In genomic region chr4:2963185-2964076, GRCh38 we compare ENCODE assay signal across 1 cellular context.
TF ChIP-seq lines count a peak whose summit lies in the region.

Gene GRK4 (plus strand): TSS chr4:2963571. CDS start chr4:2964071, 500 bp downstream.
Gene NOP14 (minus strand): TSS chr4:2963406. CDS start chr4:2963319, 87 bp downstream.

TF ChIP-seq in K562, 482 proteins besides CTCF, POLR2A, EP300 and RAD21 (continued from another document and continues in another):
- TF ChIP-seq, protein P1, sequence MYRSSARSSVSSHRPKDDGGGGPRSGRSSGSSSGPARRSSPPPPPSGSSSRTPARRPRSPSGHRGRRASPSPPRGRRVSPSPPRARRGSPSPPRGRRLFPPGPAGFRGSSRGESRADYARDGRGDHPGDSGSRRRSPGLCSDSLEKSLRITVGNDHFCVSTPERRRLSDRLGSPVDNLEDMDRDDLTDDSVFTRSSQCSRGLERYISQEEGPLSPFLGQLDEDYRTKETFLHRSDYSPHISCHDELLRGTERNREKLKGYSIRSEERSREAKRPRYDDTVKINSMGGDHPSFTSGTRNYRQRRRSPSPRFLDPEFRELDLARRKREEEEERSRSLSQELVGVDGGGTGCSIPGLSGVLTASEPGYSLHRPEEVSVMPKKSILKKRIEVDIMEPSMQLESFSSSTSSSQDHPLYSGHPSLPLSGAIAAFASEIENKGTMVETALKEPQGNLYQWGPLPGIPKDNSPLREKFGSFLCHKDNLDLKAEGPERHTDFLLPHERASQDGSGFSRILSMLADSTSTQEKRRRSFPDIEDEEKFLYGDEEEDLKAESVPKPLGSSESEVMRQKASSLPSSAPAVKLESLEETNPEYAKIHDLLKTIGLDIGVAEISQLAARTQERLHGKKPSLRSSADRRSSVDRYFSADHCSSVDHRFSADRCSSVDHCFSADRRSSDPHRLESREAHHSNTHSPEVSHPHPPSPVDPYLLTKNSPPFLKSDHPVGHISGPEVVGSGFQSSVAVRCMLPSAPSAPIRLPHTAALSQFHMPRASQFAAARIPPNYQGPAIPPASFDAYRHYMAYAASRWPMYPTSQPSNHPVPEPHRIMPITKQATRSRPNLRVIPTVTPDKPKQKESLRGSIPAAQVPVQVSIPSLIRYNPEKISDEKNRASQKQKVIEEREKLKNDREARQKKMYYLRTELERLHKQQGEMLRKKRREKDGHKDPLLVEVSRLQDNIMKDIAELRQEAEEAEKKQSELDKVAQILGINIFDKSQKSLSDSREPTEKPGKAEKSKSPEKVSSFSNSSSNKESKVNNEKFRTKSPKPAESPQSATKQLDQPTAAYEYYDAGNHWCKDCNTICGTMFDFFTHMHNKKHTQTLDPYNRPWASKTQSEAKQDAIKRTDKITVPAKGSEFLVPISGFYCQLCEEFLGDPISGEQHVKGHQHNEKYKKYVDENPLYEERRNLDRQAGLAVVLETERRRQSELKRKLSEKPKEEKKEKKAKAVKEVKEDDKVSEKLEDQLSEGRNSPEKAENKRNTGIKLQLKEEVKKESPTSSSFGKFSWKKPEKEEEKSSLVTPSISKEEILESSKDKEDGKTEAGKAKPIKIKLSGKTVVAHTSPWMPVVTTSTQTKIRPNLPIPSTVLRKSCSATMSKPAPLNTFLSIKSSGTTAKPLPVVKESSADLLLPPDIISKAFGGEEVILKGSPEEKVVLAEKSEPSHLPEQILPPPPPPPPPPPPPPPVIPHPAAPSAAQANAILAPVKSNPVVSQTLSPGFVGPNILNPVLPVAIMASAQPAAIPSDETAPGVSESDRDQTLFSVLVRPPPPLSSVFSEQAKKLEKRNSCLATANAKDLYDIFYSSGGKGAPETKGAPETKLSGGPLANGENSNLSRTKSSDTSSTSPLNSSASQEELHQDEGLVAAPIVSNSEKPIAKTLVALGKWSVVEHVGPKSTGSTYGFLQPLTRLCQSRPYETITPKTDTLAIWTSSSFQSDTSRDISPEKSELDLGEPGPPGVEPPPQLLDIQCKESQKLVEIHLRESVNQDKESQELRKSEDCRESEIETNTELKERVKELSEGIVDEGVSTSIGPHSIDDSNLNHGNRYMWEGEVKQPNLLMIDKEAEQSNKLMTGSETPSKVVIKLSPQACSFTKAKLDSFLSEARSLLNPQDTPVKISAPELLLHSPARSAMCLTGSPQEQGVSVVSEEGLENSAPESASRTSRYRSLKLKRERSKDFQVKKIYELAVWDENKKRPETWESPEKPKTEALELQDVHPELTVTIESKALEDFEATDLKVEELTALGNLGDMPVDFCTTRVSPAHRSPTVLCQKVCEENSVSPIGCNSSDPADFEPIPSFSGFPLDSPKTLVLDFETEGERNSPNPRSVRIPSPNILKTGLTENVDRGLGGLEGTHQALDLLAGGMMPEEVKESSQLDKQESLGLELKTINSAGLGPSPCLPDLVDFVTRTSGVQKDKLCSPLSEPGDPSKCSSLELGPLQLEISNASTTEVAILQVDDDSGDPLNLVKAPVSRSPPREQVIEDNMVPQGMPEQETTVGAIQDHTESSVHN (IDR thresholded peaks at IDR 0.05; ENCODE audit: borderline replicate concordance in 1 of 2, low read depth in 1 of 2): no peak
- TF ChIP-seq, protein P2, sequence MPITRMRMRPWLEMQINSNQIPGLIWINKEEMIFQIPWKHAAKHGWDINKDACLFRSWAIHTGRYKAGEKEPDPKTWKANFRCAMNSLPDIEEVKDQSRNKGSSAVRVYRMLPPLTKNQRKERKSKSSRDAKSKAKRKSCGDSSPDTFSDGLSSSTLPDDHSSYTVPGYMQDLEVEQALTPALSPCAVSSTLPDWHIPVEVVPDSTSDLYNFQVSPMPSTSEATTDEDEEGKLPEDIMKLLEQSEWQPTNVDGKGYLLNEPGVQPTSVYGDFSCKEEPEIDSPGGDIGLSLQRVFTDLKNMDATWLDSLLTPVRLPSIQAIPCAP (CRISPR knock-in tag; IDR thresholded peaks at IDR 0.05; ENCODE audit: borderline replicate concordance): 0 out of 2 replicates have a peak, but pooled peaks have one; percentile 64
- TF ChIP-seq MAFF (IDR thresholded peaks at IDR 0.05; ENCODE audit: low read length) (peak; percentile 73; the same call in 1 of the 2 replicates), NFATC3 (IDR thresholded peaks at IDR 0.05) (no peak), POLR3A (IDR thresholded peaks at IDR 0.05; ENCODE audit: borderline replicate concordance, extremely low read depth, insufficient read depth, insufficient read length) (no peak), CREBBP (IDR thresholded peaks at IDR 0.05; ENCODE audit: low read depth, low read length) (no peak), DDX20 (tag; IDR thresholded peaks at IDR 0.05; ENCODE audit: low read depth) (no peak), ZC3H8 (IDR thresholded peaks at IDR 0.05) (no peak), ZNF232 (CRISPR knock-in tag; IDR thresholded peaks at IDR 0.05) (peak; percentile 56; the same call in 1 of the 2 replicates), TAF1 (IDR thresholded peaks at IDR 0.05; ENCODE audit: control insufficient read depth, extremely low read depth, insufficient read depth, low read length, severe bottlenecking) (peak; percentile 47), ETS2 (tag; IDR thresholded peaks at IDR 0.05; ENCODE audit: borderline replicate concordance, poor library complexity, severe bottlenecking) (no peak), ZNF586 (CRISPR knock-in tag; conservative IDR thresholded peaks at IDR 0.05) (no peak), ILK (tag; IDR thresholded peaks at IDR 0.05; ENCODE audit: borderline replicate concordance, low read depth) (no peak), ERF (CRISPR knock-in tag; IDR thresholded peaks at IDR 0.05) (no peak), DACH1 (IDR thresholded peaks at IDR 0.05; ENCODE audit: partially characterized antibody) (no peak), ZNF124 (CRISPR knock-in tag; IDR thresholded peaks at IDR 0.05) (no peak), YBX1 (IDR thresholded peaks at IDR 0.05) (no peak), SRSF9 (IDR thresholded peaks at IDR 0.05; ENCODE audit: borderline replicate concordance, low read depth, low read length) (no peak), SIRT6 (IDR thresholded peaks at IDR 0.05; ENCODE audit: low read depth, low read length) (no peak), ZNF217 (CRISPR knock-in tag; IDR thresholded peaks at IDR 0.05) (no peak), PTTG1 (tag; IDR thresholded peaks at IDR 0.05; ENCODE audit: low read depth) (no peak), ZNF408 (CRISPR knock-in tag; IDR thresholded peaks at IDR 0.05; ENCODE audit: low read depth) (no peak), E2F4 (CRISPR knock-in tag; IDR thresholded peaks at IDR 0.05; ENCODE audit: low read depth) (peak; percentile 6; the same call in 1 of the 2 replicates), MTF1 (CRISPR knock-in tag; IDR thresholded peaks at IDR 0.05; ENCODE audit: borderline replicate concordance) (no peak), CBX5 (IDR thresholded peaks at IDR 0.05; ENCODE audit: borderline replicate concordance, low read depth) (no peak), ZNF79 (CRISPR knock-in tag; IDR thresholded peaks at IDR 0.05; ENCODE audit: low read depth) (no peak), ZNF277 (CRISPR knock-in tag; IDR thresholded peaks at IDR 0.05; ENCODE audit: borderline replicate concordance) (no peak), TSHZ1 (CRISPR knock-in tag; IDR thresholded peaks at IDR 0.05) (no peak), PHF21A (IDR thresholded peaks at IDR 0.05; ENCODE audit: borderline replicate concordance, low read depth) (no peak), KAT2B (IDR thresholded peaks at IDR 0.05; ENCODE audit: low read depth, low read length) (no peak), MTA2 (IDR thresholded peaks at IDR 0.05; ENCODE audit: low read depth) (no peak), ZNF75A (CRISPR knock-in tag; IDR thresholded peaks at IDR 0.05) (no peak), BRCA1 (IDR thresholded peaks at IDR 0.05) (no peak), BRCA1 (CRISPR knock-in tag; IDR thresholded peaks at IDR 0.05) (no peak), CHD2 (IDR thresholded peaks at IDR 0.05; ENCODE audit: low read depth, low read length) (peak; percentile 100), DIDO1 (tag; IDR thresholded peaks at IDR 0.05; ENCODE audit: low read depth) (peak; percentile 90), TAF9B (IDR thresholded peaks at IDR 0.05; ENCODE audit: partially characterized antibody) (no peak), SRSF1 (IDR thresholded peaks at IDR 0.05; ENCODE audit: low read depth, low read length) (no peak), TCF7 (IDR thresholded peaks at IDR 0.05; ENCODE audit: borderline replicate concordance) (no peak), ETV1 (tag; conservative IDR thresholded peaks at IDR 0.05; ENCODE audit: low read depth) (no peak), TFE3 (CRISPR knock-in tag; IDR thresholded peaks at IDR 0.05) (no peak), ZNF197 (CRISPR knock-in tag; IDR thresholded peaks at IDR 0.05; ENCODE audit: low read depth) (peak; percentile 88; the same call in 1 of the 2 replicates), ZSCAN32 (CRISPR knock-in tag; IDR thresholded peaks at IDR 0.05) (no peak), MED1 (CRISPR knock-in tag; IDR thresholded peaks at IDR 0.05; ENCODE audit: borderline replicate concordance) (no peak), CXXC5 (CRISPR knock-in tag; IDR thresholded peaks at IDR 0.05) (peak; percentile 99), NFE2L1 (tag; IDR thresholded peaks at IDR 0.05; ENCODE audit: borderline replicate concordance, low read depth) (no peak)
- TF ChIP-seq, protein P3, sequence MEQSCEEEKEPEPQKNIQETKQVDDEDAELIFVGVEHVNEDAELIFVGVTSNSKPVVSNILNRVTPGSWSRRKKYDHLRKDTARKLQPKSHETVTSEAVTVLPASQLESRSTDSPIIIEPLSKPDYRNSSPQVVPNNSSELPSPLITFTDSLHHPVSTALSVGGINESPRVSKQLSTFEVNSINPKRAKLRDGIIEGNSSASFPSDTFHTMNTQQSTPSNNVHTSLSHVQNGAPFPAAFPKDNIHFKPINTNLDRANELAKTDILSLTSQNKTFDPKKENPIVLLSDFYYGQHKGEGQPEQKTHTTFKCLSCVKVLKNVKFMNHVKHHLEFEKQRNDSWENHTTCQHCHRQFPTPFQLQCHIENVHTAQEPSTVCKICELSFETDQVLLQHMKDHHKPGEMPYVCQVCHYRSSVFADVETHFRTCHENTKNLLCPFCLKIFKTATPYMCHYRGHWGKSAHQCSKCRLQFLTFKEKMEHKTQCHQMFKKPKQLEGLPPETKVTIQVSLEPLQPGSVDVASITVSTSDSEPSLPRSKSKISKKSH (CRISPR knock-in tag; IDR thresholded peaks at IDR 0.05): no peak
- TF ChIP-seq, protein P4, sequence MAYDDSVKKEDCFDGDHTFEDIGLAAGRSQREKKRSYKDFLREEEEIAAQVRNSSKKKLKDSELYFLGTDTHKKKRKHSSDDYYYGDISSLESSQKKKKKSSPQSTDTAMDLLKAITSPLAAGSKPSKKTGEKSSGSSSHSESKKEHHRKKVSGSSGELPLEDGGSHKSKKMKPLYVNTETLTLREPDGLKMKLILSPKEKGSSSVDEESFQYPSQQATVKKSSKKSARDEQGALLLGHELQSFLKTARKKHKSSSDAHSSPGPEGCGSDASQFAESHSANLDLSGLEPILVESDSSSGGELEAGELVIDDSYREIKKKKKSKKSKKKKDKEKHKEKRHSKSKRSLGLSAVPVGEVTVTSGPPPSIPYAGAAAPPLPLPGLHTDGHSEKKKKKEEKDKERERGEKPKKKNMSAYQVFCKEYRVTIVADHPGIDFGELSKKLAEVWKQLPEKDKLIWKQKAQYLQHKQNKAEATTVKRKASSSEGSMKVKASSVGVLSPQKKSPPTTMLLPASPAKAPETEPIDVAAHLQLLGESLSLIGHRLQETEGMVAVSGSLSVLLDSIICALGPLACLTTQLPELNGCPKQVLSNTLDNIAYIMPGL (CRISPR knock-in tag; IDR thresholded peaks at IDR 0.05): no peak
